In genomic region chr1:226404063-226404903, GRCh38 we compare ENCODE assay signal across 10 cellular contexts. TPM values are rescaled to one million over a fixed set of nuclear protein-coding genes. Genes with fewer than 3 reads are reported as not detected.
DNase-seq lines count a peak whose midpoint lies in the region; ATAC-seq and TF ChIP-seq lines count a peak whose summit lies in the region.
"Had no signal": no experiment of that assay in that cellular context is flagged by ENCODE, and none has a peak within 500 bp of the region (broad histone marks: within the 10 kb centered on the region; RNA-seq: fewer than 3 reads in every experiment).

No MANE protein-coding gene starts in this region.

- H3K4me1 Mint-ChIP-seq in CD4-positive, alpha-beta memory T cell: peaks cover 49 to 83% (median 67%) of the 10 kb centered on the region in 4 donors
- peaks cover 57% of the 10 kb centered on the region for H3K4me1 Mint-ChIP-seq in activated T-helper 1 cell treated with anti-CD3 and anti-CD28 coated beads, Interleukin-12 subunit alpha, Interleukin-12 subunit beta, Interleukin-2, Interleukin-4 antibody, amounts not matched to agents 30 ng/mL and 10 ng/mL and 1 ng/mL, durations not matched to agents 14 hours and 24 hours and 36 hours (ENCODE audit: low read depth)

- peak overlapping the region in 7 of 8 donors; percentile 5 to 98 (median 57) for H3K4me3 Mint-ChIP-seq in CD4-positive, alpha-beta memory T cell
- H3K4me3 Mint-ChIP-seq in activated T-helper 1 cell treated with anti-CD3 and anti-CD28 coated beads, Interleukin-12 subunit alpha, Interleukin-12 subunit beta, Interleukin-2, Interleukin-4 antibody, amounts not matched to agents 30 ng/mL and 10 ng/mL and 1 ng/mL, durations not matched to agents 14 hours and 24 hours and 36 hours: peak overlapping the region; percentile 22

- H3K27ac ChIP-seq in CD4-positive, alpha-beta memory T cell (ENCODE audit: low read depth, low read length): no peak overlapping the region

- H3K27ac Mint-ChIP-seq in CD4-positive, alpha-beta memory T cell: peak overlapping the region in 4 of 7 donors; percentile 47 to 71 (median 54)
- H3K27ac Mint-ChIP-seq in activated T-helper 1 cell treated with anti-CD3 and anti-CD28 coated beads, Interleukin-12 subunit alpha, Interleukin-12 subunit beta, Interleukin-2, Interleukin-4 antibody, amounts not matched to agents 30 ng/mL and 10 ng/mL and 1 ng/mL, durations not matched to agents 14 hours and 24 hours and 36 hours: peak overlapping the region; percentile 67

- H3K9me3 ChIP-seq in CD4-positive, alpha-beta memory T cell (ENCODE audit: control insufficient read depth in 1 of 2, low read length in 2 of 2): no peaks in the 10 kb centered on the region
- H3K9me3 ChIP-seq: heart left ventricle had no signal

- TF ChIP-seq CTCF in GM12865 (IDR thresholded peaks at IDR 0.05; ENCODE audit: insufficient read depth, low read depth, low read length, missing control alignments): no peak

- peaks cover 30% of the 10 kb centered on the region for H3K36me3 ChIP-seq in CD4-positive, alpha-beta memory T cell (ENCODE audit: insufficient read depth, low read length)

- CTCF ChIA-PET in CD4-positive, alpha-beta memory T cell (lab: Charles Lee; ENCODE audit: partially characterized antibody): interaction anchor here (0.8 to 5.3 kb wide), 5 partner anchors 12 to 339 kb away, joined by 3 to 30 read pairs (median 4); no protein-coding TSS in a partner anchor

- DNase-seq in CD4-positive, alpha-beta memory T cell: no peak
- DNase-seq in GM12865 (ENCODE audit: low read depth) (no peak), kidney tubule cell (ENCODE audit: low spot score) (peak; percentile 25)
- DNase-seq in activated T-helper 1 cell treated with anti-CD3 and anti-CD28 coated beads, Interleukin-12 subunit alpha, Interleukin-12 subunit beta, Interleukin-2, Interleukin-4 antibody, amounts not matched to agents 30 ng/mL and 10 ng/mL and 1 ng/mL, durations not matched to agents 14 hours and 24 hours and 36 hours (ENCODE audit: low spot score): no peak
- DNase-seq: heart left ventricle had no signal

- no peak for ATAC-seq in HG03439 (IDR thresholded peaks at IDR 0.05; ENCODE audit: unreplicated experiment)
- ATAC-seq in GM21526 (IDR thresholded peaks at IDR 0.05; ENCODE audit: low FRiP score, unreplicated experiment): no peak
- no peak for ATAC-seq in GM21825 (IDR thresholded peaks at IDR 0.05; ENCODE audit: unreplicated experiment)
- no peak for ATAC-seq in HG02798 (IDR thresholded peaks at IDR 0.05; ENCODE audit: poor library complexity, unreplicated experiment)
- ATAC-seq: heart left ventricle had no signal

- peaks cover 35 to 49% of the 10 kb centered on the region in 2 donors for H3K36me3 Mint-ChIP-seq in CD4-positive, alpha-beta memory T cell
- H3K36me3 Mint-ChIP-seq in activated T-helper 1 cell treated with anti-CD3 and anti-CD28 coated beads, Interleukin-12 subunit alpha, Interleukin-12 subunit beta, Interleukin-2, Interleukin-4 antibody, amounts not matched to agents 30 ng/mL and 10 ng/mL and 1 ng/mL, durations not matched to agents 14 hours and 24 hours and 36 hours (ENCODE audit: low read depth): peaks cover 38% of the 10 kb centered on the region

- peak overlapping the region in 1 of 2 donors; percentile 9 for H3K4me3 ChIP-seq in CD4-positive, alpha-beta memory T cell (ENCODE audit: low read length in 2 of 2)
- peak overlapping the region; percentile 94 for H3K4me3 ChIP-seq in GM12865 (ENCODE audit: low read depth, low read length)
- H3K4me3 ChIP-seq: smooth muscle cell had no signal

- POLR2A ChIA-PET in CD4-positive, alpha-beta memory T cell (lab: Charles Lee; ENCODE audit: partially characterized antibody): interaction anchor here (1.0 to 1.3 kb wide), 2 partner anchors 21 to 40 kb away, joined by 3 to 4 read pairs; no protein-coding TSS in a partner anchor

- H3K9me3 Mint-ChIP-seq in CD4-positive, alpha-beta memory T cell: peaks cover 0 to 6% (median 0%) of the 10 kb centered on the region in 8 donors
- H3K9me3 Mint-ChIP-seq in activated T-helper 1 cell treated with anti-CD3 and anti-CD28 coated beads, Interleukin-12 subunit alpha, Interleukin-12 subunit beta, Interleukin-2, Interleukin-4 antibody, amounts not matched to agents 30 ng/mL and 10 ng/mL and 1 ng/mL, durations not matched to agents 14 hours and 24 hours and 36 hours: no peaks in the 10 kb centered on the region

- intact Hi-C loops in CD4-positive, alpha-beta memory T cell (cut with micrococcal nuclease): no loop called here
- intact Hi-C loops in activated T-helper 1 cell treated with anti-CD3 and anti-CD28 coated beads, Interleukin-12 subunit alpha, Interleukin-12 subunit beta, Interleukin-2, Interleukin-4 antibody, amounts not matched to agents 30 ng/mL and 10 ng/mL and 1 ng/mL, durations not matched to agents 14 hours and 24 hours and 36 hours (cut with micrococcal nuclease): loop anchor here (10.0 kb wide), 2 partner anchors 629 to 1761 kb away; partner anchors contain the start of genes IBA57 and SRP9

- peaks cover 53% of the 10 kb centered on the region for H3K4me1 ChIP-seq in CD4-positive, alpha-beta memory T cell (ENCODE audit: insufficient read depth, low read length)

- H3K27me3 Mint-ChIP-seq in CD4-positive, alpha-beta memory T cell: no peaks in the 10 kb centered on the region
- peaks cover 3% of the 10 kb centered on the region for H3K27me3 Mint-ChIP-seq in activated T-helper 1 cell treated with anti-CD3 and anti-CD28 coated beads, Interleukin-12 subunit alpha, Interleukin-12 subunit beta, Interleukin-2, Interleukin-4 antibody, amounts not matched to agents 30 ng/mL and 10 ng/mL and 1 ng/mL, durations not matched to agents 14 hours and 24 hours and 36 hours (ENCODE audit: insufficient read depth)

- H3K27me3 ChIP-seq in CD4-positive, alpha-beta memory T cell (ENCODE audit: insufficient read depth, low read length): no peaks in the 10 kb centered on the region
- H3K27me3 ChIP-seq: heart left ventricle had no signal

RNA-seq across cellular contexts. Expression of gene PARP1, which starts 3.6 kb away (rescaled TPM):
- total RNA-seq in CD4-positive, alpha-beta memory T cell: 100 to 1,000 TPM; 120 to 129 TPM
- polyA plus RNA-seq in CD4-positive, alpha-beta memory T cell: 100 to 1,000 TPM in 1 of 2 donors, 10 to 100 TPM in 1; 73.0 to 148 TPM
- 209 and 220 TPM in 2 replicates for total RNA-seq in activated T-helper 1 cell treated with anti-CD3 and anti-CD28 coated beads, Interleukin-12 subunit alpha, Interleukin-12 subunit beta, Interleukin-2, Interleukin-4 antibody, amounts not matched to agents 30 ng/mL and 10 ng/mL and 1 ng/mL, durations not matched to agents 14 hours and 24 hours and 36 hours
